Comparison of ENCODE assay signal across 13 cellular contexts in genomic region chr1:175174273-175174672, GRCh38. TPM values are rescaled to one million over a fixed set of nuclear protein-coding genes. Genes with fewer than 3 reads are reported as not detected.
DNase-seq lines count a peak whose midpoint lies in the region; ATAC-seq and TF ChIP-seq lines count a peak whose summit lies in the region.
"Had no signal": no experiment of that assay in that cellular context is flagged by ENCODE, and none has a peak within 500 bp of the region (broad histone marks: within the 10 kb centered on the region; RNA-seq: fewer than 3 reads in every experiment).

No MANE protein-coding gene starts in this region.

- no peaks in the 10 kb centered on the region for H3K27me3 ChIP-seq in CD4-positive, alpha-beta T cell (ENCODE audit: control insufficient read depth, insufficient read depth, low read length)
- H3K27me3 ChIP-seq in right lobe of liver, result no peaks in the 10 kb centered on the region
- no peaks in the 10 kb centered on the region for H3K27me3 ChIP-seq in mesenchymal stem cell (ENCODE audit: control insufficient read depth in 1 of 2, insufficient read depth in 1 of 2, low read length in 2 of 2)

- H3K4me3 ChIP-seq in right lobe of liver, result no peak overlapping the region
- no peak overlapping the region for H3K4me3 ChIP-seq in mesenchymal stem cell (ENCODE audit: insufficient read depth in 1 of 2, low read depth in 1 of 2, low read length in 2 of 2)

- H3K9me3 Mint-ChIP-seq in CD4-positive, alpha-beta T cell, result no peaks in the 10 kb centered on the region
- no peaks in the 10 kb centered on the region for H3K9me3 Mint-ChIP-seq in activated T-helper 17 cell treated with anti-CD3 and anti-CD28 coated beads, Interleukin-2, amount 50 U/mL, for 72 hours
- peaks cover 3% of the 10 kb centered on the region; the same call in 1 of the 2 replicates for H3K9me3 Mint-ChIP-seq in HFFc6
- H3K9me3 Mint-ChIP-seq: nephron progenitor cell had no signal

- no peak overlapping the region for H2AK5ac ChIP-seq in mesenchymal stem cell (ENCODE audit: low read length, severe bottlenecking)

- intact Hi-C loops in CD4-positive, alpha-beta T cell (cut with DNase I, micrococcal nuclease), result no loop called here
- intact Hi-C loops in right lobe of liver (cut with DNase I), result no loop called here

- no peak for DNase-seq in CD4-positive, alpha-beta T cell
- DNase-seq in HFFc6 (no peak), right lobe of liver (no peak), mesenchymal stem cell (no peak)
- DNase-seq: cortex of kidney, GF-D8, mesendoderm, NCI-H1436, nephron progenitor cell had no signal

- no peak overlapping the region for H2BK120ac ChIP-seq in mesenchymal stem cell (ENCODE audit: low read depth, low read length)

- peak overlapping the region; percentile 72 for H3K27ac Mint-ChIP-seq in CD4-positive, alpha-beta T cell
- H3K27ac Mint-ChIP-seq in activated T-helper 17 cell treated with anti-CD3 and anti-CD28 coated beads, Interleukin-2, amount 50 U/mL, for 72 hours, result peak overlapping the region; percentile 63
- H3K27ac Mint-ChIP-seq in HFFc6, result no peak overlapping the region
- H3K27ac Mint-ChIP-seq: nephron progenitor cell had no signal

- POLR2A ChIA-PET in CD4-positive, alpha-beta T cell (lab: Charles Lee), result interaction anchor here (1.4 to 1.6 kb wide), 2 partner anchors 15 to 17 kb away, joined by 4 to 5 read pairs; no protein-coding TSS in a partner anchor

- no peak for TF ChIP-seq POLR2A in right lobe of liver (IDR thresholded peaks at IDR 0.05)

- H2BK12ac ChIP-seq in mesenchymal stem cell (ENCODE audit: low read length in 2 of 2), result no peak overlapping the region

- H2BK15ac ChIP-seq in mesenchymal stem cell (ENCODE audit: low read depth, poor library complexity, severe bottlenecking), result no peak overlapping the region

- no peak overlapping the region for H2BK5ac ChIP-seq in mesenchymal stem cell (ENCODE audit: low read depth, low read length, poor library complexity, severe bottlenecking)

- H3K9me3 ChIP-seq in CD4-positive, alpha-beta T cell (ENCODE audit: control insufficient read depth, low read length), result no peaks in the 10 kb centered on the region
- H3K9me3 ChIP-seq in right lobe of liver, result no peaks in the 10 kb centered on the region
- no peaks in the 10 kb centered on the region for H3K9me3 ChIP-seq in mesenchymal stem cell (ENCODE audit: control insufficient read depth, low read length)

- H3K36me3 ChIP-seq in right lobe of liver (no peaks in the 10 kb centered on the region), mesenchymal stem cell (ENCODE audit: control insufficient read depth in 1 of 2, insufficient read depth in 2 of 2, low read depth in 1 of 2, low read length in 2 of 2) (no peaks in the 10 kb centered on the region)

- no peak overlapping the region for H3K18ac ChIP-seq in mesenchymal stem cell (ENCODE audit: low read depth in 1 of 2, low read length in 2 of 2)

- no peak overlapping the region for H2AFZ ChIP-seq in mesenchymal stem cell (ENCODE audit: low read depth, low read length)

- CTCF ChIA-PET in CD4-positive, alpha-beta T cell (lab: Charles Lee), result interaction anchor here (1.1 to 1.3 kb wide), 2 partner anchors 20 to 42 kb away, joined by 3 to 4 read pairs; no protein-coding TSS in a partner anchor

- H3K4me1 ChIP-seq in right lobe of liver, result no peaks in the 10 kb centered on the region
- no peaks in the 10 kb centered on the region for H3K4me1 ChIP-seq in mesenchymal stem cell (ENCODE audit: control insufficient read depth, insufficient read depth, low read depth, low read length)

- H3K4ac ChIP-seq in mesenchymal stem cell (ENCODE audit: low read depth in 1 of 2, low read length in 2 of 2), result no peak overlapping the region

- peaks cover 86% of the 10 kb centered on the region for H3K4me1 Mint-ChIP-seq in CD4-positive, alpha-beta T cell (ENCODE audit: low read depth)
- H3K4me1 Mint-ChIP-seq in activated T-helper 17 cell treated with anti-CD3 and anti-CD28 coated beads, Interleukin-2, amount 50 U/mL, for 72 hours, result peaks cover 49% of the 10 kb centered on the region
- H3K4me1 Mint-ChIP-seq in HFFc6 (ENCODE audit: low read depth), result 0 out of 2 replicates have a peak, but pooled peaks cover 5% of the 10 kb centered on the region

- TF ChIP-seq CTCF in CD4-positive, alpha-beta T cell (IDR thresholded peaks at IDR 0.05), result no peak
- TF ChIP-seq CTCF in HFFc6 (IDR thresholded peaks at IDR 0.05), result no peak
- no peak for TF ChIP-seq CTCF in right lobe of liver (IDR thresholded peaks at IDR 0.05)

- no peak overlapping the region for H3K14ac ChIP-seq in mesenchymal stem cell (ENCODE audit: low read length in 2 of 2)

- no peak for ATAC-seq in CD4-positive, alpha-beta T cell (ENCODE audit: poor library complexity)
- peak; percentile 22 for ATAC-seq in GM18870 (IDR thresholded peaks at IDR 0.05; ENCODE audit: unreplicated experiment)
- ATAC-seq in HG02973 (IDR thresholded peaks at IDR 0.05; ENCODE audit: unreplicated experiment), result peak; percentile 11
- ATAC-seq in activated T-helper 17 cell treated with anti-CD3 and anti-CD28 coated beads, Interleukin-2, amount 50 U/mL, for 72 hours (replicated peaks), result no peak
- no peak for ATAC-seq in right lobe of liver
- no peak for ATAC-seq in HG03045 (IDR thresholded peaks at IDR 0.05; ENCODE audit: unreplicated experiment)

- H3K4me2 ChIP-seq in mesenchymal stem cell (ENCODE audit: low read length, poor library complexity, severe bottlenecking), result no peak overlapping the region

- H4K8ac ChIP-seq in mesenchymal stem cell (ENCODE audit: low read length), result no peak overlapping the region

- H3K36me3 Mint-ChIP-seq in CD4-positive, alpha-beta T cell (ENCODE audit: low read depth), result peaks cover 97% of the 10 kb centered on the region
- peaks cover 93% of the 10 kb centered on the region for H3K36me3 Mint-ChIP-seq in activated T-helper 17 cell treated with anti-CD3 and anti-CD28 coated beads, Interleukin-2, amount 50 U/mL, for 72 hours (ENCODE audit: low read depth)
- no peaks in the 10 kb centered on the region for H3K36me3 Mint-ChIP-seq in HFFc6 (ENCODE audit: low read depth)

- no peak overlapping the region for H4K91ac ChIP-seq in mesenchymal stem cell (ENCODE audit: low read length)

- H3K27ac ChIP-seq in CD4-positive, alpha-beta T cell (ENCODE audit: low read depth, low read length), result no peak overlapping the region
- H3K27ac ChIP-seq in right lobe of liver (no peak overlapping the region), mesenchymal stem cell (ENCODE audit: low read length, poor library complexity, severe bottlenecking) (no peak overlapping the region)

- no peaks in the 10 kb centered on the region for H3K79me1 ChIP-seq in mesenchymal stem cell (replicated peaks; ENCODE audit: low read length, poor library complexity, severe bottlenecking)

- H3K9ac ChIP-seq in mesenchymal stem cell (ENCODE audit: low read length), result no peak overlapping the region

- no peak overlapping the region for H3K23ac ChIP-seq in mesenchymal stem cell (ENCODE audit: low read length in 2 of 2)

- no peak overlapping the region for H3K4me3 Mint-ChIP-seq in CD4-positive, alpha-beta T cell
- no peak overlapping the region for H3K4me3 Mint-ChIP-seq in activated T-helper 17 cell treated with anti-CD3 and anti-CD28 coated beads, Interleukin-2, amount 50 U/mL, for 72 hours
- H3K4me3 Mint-ChIP-seq in HFFc6, result no peak overlapping the region
- H3K4me3 Mint-ChIP-seq: nephron progenitor cell had no signal

- no peaks in the 10 kb centered on the region for H3K27me3 Mint-ChIP-seq in CD4-positive, alpha-beta T cell
- no peaks in the 10 kb centered on the region for H3K27me3 Mint-ChIP-seq in activated T-helper 17 cell treated with anti-CD3 and anti-CD28 coated beads, Interleukin-2, amount 50 U/mL, for 72 hours
- no peaks in the 10 kb centered on the region; the same call in 1 of the 2 replicates for H3K27me3 Mint-ChIP-seq in HFFc6 (ENCODE audit: insufficient read depth)

RNA-seq across cellular contexts. Expression of gene KIAA0040, which starts 18.3 kb away (rescaled TPM):
- 10 to 100 TPM; 13.5 to 14.5 TPM for total RNA-seq in CD4-positive, alpha-beta T cell
- 10 to 100 TPM; 34.8 to 39.4 TPM for total RNA-seq in activated T-helper 17 cell treated with anti-CD3 and anti-CD28 coated beads, Interleukin-2, amount 50 U/mL, for 72 hours
- not detected for total RNA-seq in HFFc6 (2021; fragmentation: NEBNext Ultra II Directional; extraction: Animal tissue kit (Norgen Biotek cat#: 25700))
- total RNA-seq in right lobe of liver, result 10 to 100 TPM in 1 of 6 experiments, 1 to 10 TPM in 5; 4.6 to 13.5 (median 5.3) TPM
- polyA plus RNA-seq in mesenchymal stem cell (2013, experiment 1 of 2), result 2.7 TPM
- polyA plus RNA-seq in mesenchymal stem cell (2013, experiment 2 of 2), result 2.7 TPM

Comparison
In these comparisons a context has a peak if more than half of its experiments do, and no peak if none do; other contexts are left out.
1. ATAC-seq: peak in GM18870 (single experiment) and HG02973 (single experiment); none in CD4-positive, alpha-beta T cell (single experiment), activated T-helper 17 cell treated with anti-CD3 and anti-CD28 coated beads, Interleukin-2, amount 50 U/mL, for 72 hours (single experiment), right lobe of liver (0 of 4) and HG03045 (single experiment).
2. RNA of gene KIAA0040, which starts 18.3 kb away (total RNA-seq): 34.8 to 39.4 TPM in activated T-helper 17 cell treated with anti-CD3 and anti-CD28 coated beads, Interleukin-2, amount 50 U/mL, for 72 hours, 13.5 to 14.5 TPM in CD4-positive, alpha-beta T cell and 4.6 to 13.5 TPM in right lobe of liver; not detected in HFFc6; every median in the first group is over 4 times any median in the second.